17 cellular contexts compared by ENCODE assay signal in genomic region chr21:31520506-31521163, GRCh38.
DNase-seq lines count a peak whose midpoint lies in the region; ATAC-seq and TF ChIP-seq lines count a peak whose summit lies in the region.
"Had no signal": no experiment of that assay in that cellular context is flagged by ENCODE, and none has a peak within 500 bp of the region (broad histone marks: within the 10 kb centered on the region; RNA-seq: fewer than 3 reads in every experiment).

No MANE protein-coding gene starts in this region.

- TF ChIP-seq CTCF in GM23338 (conservative IDR thresholded peaks at IDR 0.05; ENCODE audit: low read depth in 2 of 2) (no peak), nephron progenitor cell (IDR thresholded peaks at IDR 0.05) (no peak), ovary (IDR thresholded peaks at IDR 0.05) (no peak)

- H3K36me3 ChIP-seq in GM23338 (ENCODE audit: insufficient read depth), result no peaks in the 10 kb centered on the region
- no peaks in the 10 kb centered on the region for H3K36me3 ChIP-seq in adipocyte (ENCODE audit: control insufficient read depth, insufficient read depth, low read length, severe bottlenecking)
- H3K36me3 ChIP-seq in ovary, result no peaks in the 10 kb centered on the region
- H3K36me3 ChIP-seq: uterus had no signal

- H3K4me3 Mint-ChIP-seq in GM23338 (no peak overlapping the region), nephron progenitor cell (no peak overlapping the region)
- H3K4me3 Mint-ChIP-seq: activated naive CD8-positive, alpha-beta T cell; memory B cell; stimulated activated naive CD8-positive, alpha-beta T cell treated with anti-CD3 and anti-CD28 coated beads, Interleukin-15, Interleukin-2, amounts not matched to agents 100 ng/mL and 50 ng/mL, for 24 hours had no signal

- TF ChIP-seq EP300 in ovary (IDR thresholded peaks at IDR 0.05), result no peak

- H2AFZ ChIP-seq in GM23338, result no peak overlapping the region

- H3K27ac ChIP-seq in GM23338 (ENCODE audit: low read depth) (peak overlapping the region; percentile 20; the same call in 1 of the 2 replicates), ovary (no peak overlapping the region)
- H3K27ac ChIP-seq: uterus had no signal

- no peak overlapping the region for H3K27ac Mint-ChIP-seq in GM23338
- peak overlapping the region; percentile 78 for H3K27ac Mint-ChIP-seq in nephron progenitor cell
- H3K27ac Mint-ChIP-seq: activated naive CD8-positive, alpha-beta T cell; memory B cell; stimulated activated naive CD8-positive, alpha-beta T cell treated with anti-CD3 and anti-CD28 coated beads, Interleukin-15, Interleukin-2, amounts not matched to agents 100 ng/mL and 50 ng/mL, for 24 hours had no signal

- peaks cover 9% of the 10 kb centered on the region for H3K4me1 ChIP-seq in GM23338 (ENCODE audit: insufficient read depth)
- no peaks in the 10 kb centered on the region for H3K4me1 ChIP-seq in adipocyte (ENCODE audit: control insufficient read depth, insufficient read depth, low read length)
- H3K4me1 ChIP-seq in ovary (ENCODE audit: insufficient read depth), result no peaks in the 10 kb centered on the region
- H3K4me1 ChIP-seq: uterus had no signal

- H3K36me3 Mint-ChIP-seq in GM23338 (ENCODE audit: low read depth), result no peaks in the 10 kb centered on the region
- H3K36me3 Mint-ChIP-seq in nephron progenitor cell (ENCODE audit: low read depth), result peaks cover 30% of the 10 kb centered on the region
- H3K36me3 Mint-ChIP-seq: memory B cell had no signal

- H3K4me1 Mint-ChIP-seq in GM23338, result peaks cover 16% of the 10 kb centered on the region
- H3K4me1 Mint-ChIP-seq in nephron progenitor cell, result peaks cover 51% of the 10 kb centered on the region
- H3K4me1 Mint-ChIP-seq: memory B cell had no signal

- TF ChIP-seq POLR2A in ovary (IDR thresholded peaks at IDR 0.05), result no peak

- H3K9me3 Mint-ChIP-seq in GM23338 (no peaks in the 10 kb centered on the region), nephron progenitor cell (no peaks in the 10 kb centered on the region)
- H3K9me3 Mint-ChIP-seq: stimulated activated naive CD8-positive, alpha-beta T cell treated with anti-CD3 and anti-CD28 coated beads, Interleukin-15, Interleukin-2, amounts not matched to agents 100 ng/mL and 50 ng/mL, for 24 hours had no signal

- no peak overlapping the region for H3K9ac ChIP-seq in adipocyte (ENCODE audit: low read length)

- no peak for ATAC-seq in GM23338
- no peak for ATAC-seq in HG03469 (IDR thresholded peaks at IDR 0.05; ENCODE audit: unreplicated experiment)

- H3K4me3 ChIP-seq in GM23338, result no peak overlapping the region
- no peak overlapping the region for H3K4me3 ChIP-seq in adipocyte (ENCODE audit: low read length)
- H3K4me3 ChIP-seq in ovary, result no peak overlapping the region
- H3K4me3 ChIP-seq: uterus had no signal

- H3F3A ChIP-seq in GM23338 (replicated peaks; ENCODE audit: low read depth), result 0 out of 2 replicates have a peak, but pooled peaks cover 13% of the 10 kb centered on the region

- no peaks in the 10 kb centered on the region for H3K27me3 ChIP-seq in GM23338 (ENCODE audit: insufficient read depth)
- peaks cover 13% of the 10 kb centered on the region for H3K27me3 ChIP-seq in adipocyte (replicated peaks; ENCODE audit: control insufficient read depth, insufficient read depth, low read length)
- no peaks in the 10 kb centered on the region for H3K27me3 ChIP-seq in ovary
- H3K27me3 ChIP-seq: uterus had no signal

- H3K27me3 Mint-ChIP-seq in GM23338 (ENCODE audit: insufficient read depth, low read depth, poor library complexity), result peaks cover 6% of the 10 kb centered on the region
- no peaks in the 10 kb centered on the region for H3K27me3 Mint-ChIP-seq in nephron progenitor cell (ENCODE audit: low read depth, poor library complexity)
- H3K27me3 Mint-ChIP-seq: activated naive CD8-positive, alpha-beta T cell; memory B cell; stimulated activated naive CD8-positive, alpha-beta T cell treated with anti-CD3 and anti-CD28 coated beads, Interleukin-15, Interleukin-2, amounts not matched to agents 100 ng/mL and 50 ng/mL, for 24 hours had no signal

- peaks cover 32% of the 10 kb centered on the region for H3K79me2 ChIP-seq in GM23338 (replicated peaks; ENCODE audit: insufficient read depth)

- no peaks in the 10 kb centered on the region for H3K9me2 ChIP-seq in GM23338 (ENCODE audit: insufficient read depth)

- H3K9me3 ChIP-seq in adipocyte (ENCODE audit: control insufficient read depth, low read length) (no peaks in the 10 kb centered on the region), ovary (no peaks in the 10 kb centered on the region)
- H3K9me3 ChIP-seq: uterus had no signal

- intact Hi-C loops in ovary (cut with DNase I), result no loop called here

- no peak for DNase-seq in GM23338 (ENCODE audit: low spot score)
- DNase-seq in NCI-H2107 treated with DMSO at 0.1 percent for 48 hours (lab: John Stamatoyannopoulos, UW; ENCODE audit: unreplicated experiment), result peak; percentile 89
- DNase-seq in adipocyte (ENCODE audit: low read depth), result peak; percentile 12
- DNase-seq in nephron progenitor cell, result no peak
- DNase-seq in putamen (ENCODE audit: low spot score), result no peak
- DNase-seq in superior temporal gyrus (ENCODE audit: extremely low spot score), result no peak
- DNase-seq in ovary, result no peak
- DNase-seq: activated CD4-positive, alpha-beta T cell treated with anti-CD3 and anti-CD28 coated beads for 48 hours; activated T-cell treated with anti-CD3 and anti-CD28 coated beads for 4 hours; MM.1S; SIG-M5; T1000; uterus had no signal

- no peak overlapping the region for H3K4me2 ChIP-seq in GM23338

- 78 to 80% (median 78%) methylated on average over 9 of the region's 9 CpGs for WGBS in ovary, 3 donors

- H4K20me1 ChIP-seq in GM23338 (replicated peaks; ENCODE audit: insufficient read depth), result no peaks in the 10 kb centered on the region

TF ChIP-seq in GM23338, 12 proteins besides CTCF, POLR2A, EP300 and RAD21 (continues in another document):
- no peak for TF ChIP-seq EZH2phosphoT487 (IDR thresholded peaks at IDR 0.05; ENCODE audit: unreplicated experiment)
- no peak for TF ChIP-seq ZNF462 (CRISPR knock-in tag; IDR thresholded peaks at IDR 0.05)
- no peak for TF ChIP-seq ZNF331 (CRISPR knock-in tag; IDR thresholded peaks at IDR 0.05; ENCODE audit: low read depth)

Comparison
In these comparisons a context has a peak if more than half of its experiments do, and no peak if none do; other contexts are left out.
1. DNase-seq: peak in NCI-H2107 treated with DMSO at 0.1 percent for 48 hours (single experiment) and adipocyte (single experiment); none in GM23338 (single experiment), nephron progenitor cell (single experiment), putamen (single experiment), superior temporal gyrus (single experiment) and ovary (0 of 5).